In the genomic region with DNA sequence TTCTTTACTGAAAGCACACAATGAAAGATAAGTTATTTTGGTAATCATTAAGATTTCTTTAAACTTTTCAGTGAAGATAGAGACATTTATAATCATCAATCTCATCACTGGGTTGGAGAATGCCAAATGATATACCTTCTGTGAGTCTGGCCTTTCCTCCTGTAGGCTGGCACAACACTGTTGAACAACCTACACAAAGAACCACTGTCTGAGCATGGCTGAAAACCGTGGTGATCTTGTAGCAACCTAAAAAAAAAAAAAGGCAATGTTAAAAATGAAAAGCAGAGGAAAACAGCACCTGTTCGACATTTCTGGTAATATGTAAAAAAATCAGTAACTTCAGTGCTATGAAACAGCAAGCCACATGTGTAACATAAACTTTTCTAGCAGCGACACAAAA, we compare ENCODE assay signal across 11 cellular contexts. TPM values are rescaled to one million over a fixed set of nuclear protein-coding genes. Genes with fewer than 3 reads are reported as not detected.
DNase-seq lines count a peak whose midpoint lies in the region; ATAC-seq and TF ChIP-seq lines count a peak whose summit lies in the region.
"Had no signal": no experiment of that assay in that cellular context is flagged by ENCODE, and none has a peak within 500 bp of the region (broad histone marks: within the 10 kb centered on the region; RNA-seq: fewer than 3 reads in every experiment).

No MANE protein-coding gene starts in this region.

- H3K9me3 ChIP-seq in GM23248 (ENCODE audit: low read depth) (no peaks in the 10 kb centered on the region), Panc1 (ENCODE audit: control insufficient read depth, insufficient read depth, low read depth, low read length) (no peaks in the 10 kb centered on the region)
- H3K9me3 ChIP-seq in effector memory CD4-positive, alpha-beta T cell (ENCODE audit: control insufficient read depth, low read length) = no peaks in the 10 kb centered on the region

- H3K27ac Mint-ChIP-seq in progenitor cell of endocrine pancreas = peak overlapping the region; percentile 78

- peak overlapping the region; percentile 100 for H3K4me3 Mint-ChIP-seq in progenitor cell of endocrine pancreas (ENCODE audit: low read depth)

- intact Hi-C loops in Panc1 (cut with micrococcal nuclease; ENCODE audit: unreplicated experiment) = loop anchor here (10.0 kb wide), 1 partner anchor 111 kb away; a partner anchor contains a TSS

- H3K9me3 Mint-ChIP-seq in progenitor cell of endocrine pancreas (ENCODE audit: low read depth) = no peaks in the 10 kb centered on the region

- ATAC-seq in Panc1 (no peak), HG03432 (IDR thresholded peaks at IDR 0.05; ENCODE audit: unreplicated experiment) (no peak)

- no peaks in the 10 kb centered on the region for H3K27me3 Mint-ChIP-seq in progenitor cell of endocrine pancreas

- WGBS in GM23248 (ENCODE audit: low coverage in 1 of 2, low lambda C conversion rate in 2 of 2, missing lambda C conversion rate in 2 of 2), 2 experiments = 50 to 57% methylated on average over 3 of the region's 3 CpGs

- BruUV-seq in Panc1 (replicated peaks; lab: Mats Ljungman, UMichigan) = no TSS peak

- DNase-seq in GM23248 (no peak), Panc1 (ENCODE audit: low read depth, low spot score) (no peak), epithelial cell of esophagus (ENCODE audit: low read depth) (no peak), progenitor cell of endocrine pancreas (ENCODE audit: low spot score, unreplicated experiment) (no peak), NCI-H1436 treated with DMSO at 0.1 percent for 48 hours (lab: John Stamatoyannopoulos, UW) (no peak)
- DNase-seq in effector memory CD4-positive, alpha-beta T cell = no peak
- DNase-seq: central memory CD4-positive, alpha-beta T cell; NCI-H1436; T-helper 9 cell had no signal

- POLR2A ChIA-PET in Panc1 (lab: Charles Lee) = no interaction called here

- H4K20me1 ChIP-seq in GM23248 (ENCODE audit: insufficient read depth) = no peaks in the 10 kb centered on the region

- H3K9ac ChIP-seq in GM23248 = peak overlapping the region; percentile 98

- TF ChIP-seq CTCF in Panc1 (IDR thresholded peaks at IDR 0.05) (no peak), epithelial cell of esophagus (IDR thresholded peaks at IDR 0.05; ENCODE audit: insufficient read depth, low read depth, low read length, missing control alignments) (no peak), progenitor cell of endocrine pancreas (IDR thresholded peaks at IDR 0.05; ENCODE audit: unreplicated experiment) (no peak)

- H3K9me2 ChIP-seq in GM23248 (ENCODE audit: insufficient read depth) = no peaks in the 10 kb centered on the region

- H3F3A ChIP-seq in GM23248 (ENCODE audit: insufficient read depth) = peaks cover 49% of the 10 kb centered on the region

- peak overlapping the region; percentile 99 for H3K4me3 ChIP-seq in GM23248
- H3K4me3 ChIP-seq in Panc1 (ENCODE audit: low read depth in 2 of 2, low read length in 2 of 2) = peak overlapping the region in 1 of 2 experiments; percentile 81; a peak in 2 of 4 replicates
- peak overlapping the region; percentile 81 for H3K4me3 ChIP-seq in epithelial cell of esophagus (ENCODE audit: low read length)
- no peak overlapping the region for H3K4me3 ChIP-seq in effector memory CD4-positive, alpha-beta T cell (ENCODE audit: insufficient read depth, low read depth, low read length, poor library complexity, severe bottlenecking)
- H3K4me3 ChIP-seq: lung had no signal

- peaks cover 62% of the 10 kb centered on the region for H3K79me2 ChIP-seq in GM23248 (ENCODE audit: insufficient read depth)

- H3K36me3 Mint-ChIP-seq in progenitor cell of endocrine pancreas (ENCODE audit: insufficient read depth) = peaks cover 13% of the 10 kb centered on the region

- peaks cover 45% of the 10 kb centered on the region for H3K36me3 ChIP-seq in GM23248 (ENCODE audit: low read depth)
- H3K36me3 ChIP-seq in Panc1 (ENCODE audit: control insufficient read depth, insufficient read depth, low read length) = no peaks in the 10 kb centered on the region
- peaks cover 14% of the 10 kb centered on the region for H3K36me3 ChIP-seq in effector memory CD4-positive, alpha-beta T cell (ENCODE audit: control insufficient read depth, insufficient read depth, low read length)

- no peak overlapping the region for H2AFZ ChIP-seq in GM23248

- CTCF ChIA-PET in Panc1 (lab: Charles Lee) = no interaction called here

- H3K27me3 ChIP-seq in GM23248 (replicated peaks; ENCODE audit: insufficient read depth) (no peaks in the 10 kb centered on the region), Panc1 (ENCODE audit: control insufficient read depth, insufficient read depth, low read length) (no peaks in the 10 kb centered on the region)
- H3K27me3 ChIP-seq in effector memory CD4-positive, alpha-beta T cell (replicated peaks; ENCODE audit: control insufficient read depth, insufficient read depth, low read length, poor library complexity, severe bottlenecking) = no peaks in the 10 kb centered on the region

- in situ Hi-C loops in GM23248 (cut with MboI) (loop anchor here (25.0 kb wide), 1 partner anchor 257 kb away; no protein-coding TSS in a partner anchor), Panc1 (cut with HindIII; ENCODE audit: low pct_unique_long_range_greater_than_20kb, low sequenced_read_pairs) (no loop called here)

- H3K4me1 ChIP-seq in GM23248 (ENCODE audit: insufficient read depth) (peaks cover 21% of the 10 kb centered on the region), Panc1 (ENCODE audit: control insufficient read depth, insufficient read depth, low read length) (peaks cover 9% of the 10 kb centered on the region; the same call in 1 of the 2 replicates)
- H3K4me1 ChIP-seq in effector memory CD4-positive, alpha-beta T cell (ENCODE audit: control insufficient read depth, insufficient read depth, low read length, poor library complexity, severe bottlenecking) = no peaks in the 10 kb centered on the region

- H3K4me1 Mint-ChIP-seq in progenitor cell of endocrine pancreas (ENCODE audit: low read depth) = peaks cover 9% of the 10 kb centered on the region

- peak overlapping the region; percentile 91 for H3K4me2 ChIP-seq in GM23248 (ENCODE audit: unreplicated experiment)

- H3K27ac ChIP-seq in GM23248 (peak overlapping the region; percentile 99; the same call in 1 of the 2 replicates), Panc1 (ENCODE audit: low read length) (peak overlapping the region; percentile 90)
- H3K27ac ChIP-seq in effector memory CD4-positive, alpha-beta T cell (ENCODE audit: insufficient read depth, low read length, poor library complexity, severe bottlenecking) = no peak overlapping the region

RNA-seq across cellular contexts. Expression of a gene that starts 1.8 kb away (rescaled TPM):
- total RNA-seq in GM23248 (2014; rRNA removed; shearing (Covaris generic)) = 110 and 151 TPM in 2 replicates
- polyA plus RNA-seq in GM23248 (2016; fragmentation: Nextera tagmentation; extraction: Ambion mirVana) = 1,175 and 1,181 TPM in 2 replicates
- total RNA-seq in Panc1 (2021; ENCODE audit: unreplicated experiment) (61.3 TPM), progenitor cell of endocrine pancreas (129 and 140 TPM in 2 replicates)
- polyA plus RNA-seq in Panc1 (2012; ENCODE audit: insufficient read length) = 24.1 TPM

RNA-seq across cellular contexts. Expression of a gene that starts 33.8 kb away (rescaled TPM):
- total RNA-seq in GM23248 (2014; rRNA removed; shearing (Covaris generic)) = 27.1 and 27.3 TPM in 2 replicates
- polyA plus RNA-seq in GM23248 (2016; fragmentation: Nextera tagmentation; extraction: Ambion mirVana) = 35.8 and 39.7 TPM in 2 replicates
- total RNA-seq in Panc1 (2021; ENCODE audit: unreplicated experiment) = 18.4 TPM
- 12.5 TPM for polyA plus RNA-seq in Panc1 (2012; ENCODE audit: insufficient read length)
- total RNA-seq in progenitor cell of endocrine pancreas = 10.2 and 11.5 TPM in 2 replicates

RNA-seq across cellular contexts. Expression of a gene that starts 33.9 kb away (rescaled TPM):
- 54.3 and 54.6 TPM in 2 replicates for total RNA-seq in GM23248 (2014; rRNA removed; shearing (Covaris generic))
- 37.8 and 43.6 TPM in 2 replicates for polyA plus RNA-seq in GM23248 (2016; fragmentation: Nextera tagmentation; extraction: Ambion mirVana)
- total RNA-seq in Panc1 (2021; ENCODE audit: unreplicated experiment) (17.6 TPM), progenitor cell of endocrine pancreas (31.6 and 37.2 TPM in 2 replicates)
- 9.0 TPM for polyA plus RNA-seq in Panc1 (2012; ENCODE audit: insufficient read length)
